Comparison of ENCODE assay signal across 8 cellular contexts in the genomic region with DNA sequence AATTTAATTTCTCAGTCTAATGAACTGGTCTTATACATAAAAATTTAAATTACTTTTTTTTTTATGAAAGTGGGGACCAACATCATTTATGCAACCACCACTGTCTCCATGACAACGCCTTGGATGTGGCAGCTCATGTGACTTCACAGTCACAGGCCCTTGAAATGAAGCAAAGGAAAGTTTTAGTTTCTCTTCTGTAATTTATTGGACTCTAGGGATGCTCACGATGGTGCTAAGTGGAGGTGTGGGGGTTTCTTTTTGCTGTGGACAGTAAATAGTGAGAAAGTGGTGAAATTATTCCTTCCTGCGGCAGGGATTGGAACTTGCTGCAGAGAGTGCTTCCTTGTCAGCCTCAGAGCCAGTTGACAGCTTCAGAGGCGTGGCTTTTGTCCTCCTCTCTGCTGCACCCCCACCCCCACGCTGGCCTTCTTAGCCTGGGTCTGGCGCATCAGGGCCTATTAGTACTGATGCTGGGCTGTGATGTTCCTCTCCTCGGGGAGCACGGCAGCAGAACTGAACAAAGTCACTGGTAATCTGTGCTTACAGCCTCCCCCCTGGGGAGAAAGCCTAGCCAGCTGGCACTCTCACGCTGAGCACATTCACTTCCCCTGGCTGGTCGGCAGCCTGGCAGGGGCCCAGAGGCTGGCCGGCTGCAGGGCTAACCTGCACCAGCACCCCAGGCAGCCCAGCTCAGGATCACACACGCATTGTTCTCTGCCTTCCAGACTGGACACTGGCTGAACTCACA.
DNase-seq lines count a peak whose midpoint lies in the region; ATAC-seq and TF ChIP-seq lines count a peak whose summit lies in the region.

No MANE protein-coding gene starts in this region.

- no peak overlapping the region for H3K4me2 ChIP-seq in DND-41 (ENCODE audit: insufficient read depth, low read length)

- H2AFZ ChIP-seq in DND-41 (ENCODE audit: low read depth, low read length), result no peak overlapping the region

- H3K79me2 ChIP-seq in DND-41 (ENCODE audit: insufficient read depth, low read length), result no peaks in the 10 kb centered on the region

- no peak for TF ChIP-seq CTCF in DND-41 (IDR thresholded peaks at IDR 0.05; ENCODE audit: borderline replicate concordance, extremely low read depth, low read length, poor library complexity, severe bottlenecking)
- no peak for TF ChIP-seq CTCF in astrocyte of the spinal cord (IDR thresholded peaks at IDR 0.05; ENCODE audit: low read depth, low read length)
- no peak for TF ChIP-seq CTCF in thoracic aorta (IDR thresholded peaks at IDR 0.05)
- TF ChIP-seq CTCF in progenitor cell of endocrine pancreas (IDR thresholded peaks at IDR 0.05; ENCODE audit: unreplicated experiment), result no peak
- TF ChIP-seq CTCF in brain microvascular endothelial cell (IDR thresholded peaks at IDR 0.05; ENCODE audit: low read depth, low read length, missing control alignments), result no peak

- peaks cover 24% of the 10 kb centered on the region for H3K27me3 Mint-ChIP-seq in progenitor cell of endocrine pancreas

- no peaks in the 10 kb centered on the region for H3K9me3 Mint-ChIP-seq in progenitor cell of endocrine pancreas (ENCODE audit: low read depth)

- no peak overlapping the region for H3K9ac ChIP-seq in DND-41 (ENCODE audit: low read depth, low read length)

- peaks cover 3% of the 10 kb centered on the region for H3K4me1 Mint-ChIP-seq in progenitor cell of endocrine pancreas (ENCODE audit: low read depth)

- H3K4me1 ChIP-seq in DND-41 (ENCODE audit: insufficient read depth, low read length) (no peaks in the 10 kb centered on the region), thoracic aorta (ENCODE audit: control insufficient read depth in 1 of 2, low read depth in 2 of 2) (peaks cover 0 to 14% of the 10 kb centered on the region in 2 donors)

- H3K9me3 ChIP-seq in DND-41 (ENCODE audit: insufficient read depth, low read length, severe bottlenecking) (no peaks in the 10 kb centered on the region), thoracic aorta (no peaks in the 10 kb centered on the region)

- H3K36me3 ChIP-seq in DND-41 (ENCODE audit: insufficient read depth, low read length) (no peaks in the 10 kb centered on the region), thoracic aorta (no peaks in the 10 kb centered on the region), brain microvascular endothelial cell (replicated peaks) (no peaks in the 10 kb centered on the region)

- H3K4me3 Mint-ChIP-seq in progenitor cell of endocrine pancreas (ENCODE audit: low read depth), result no peak overlapping the region

- no peaks in the 10 kb centered on the region for H3K36me3 Mint-ChIP-seq in progenitor cell of endocrine pancreas (ENCODE audit: insufficient read depth)

- no peak overlapping the region for H3K4me3 ChIP-seq in DND-41 (ENCODE audit: low read depth in 1 of 2, low read length in 2 of 2)
- no peak overlapping the region for H3K4me3 ChIP-seq in astrocyte of the spinal cord (ENCODE audit: low read depth, low read length)
- peak overlapping the region; percentile 48 for H3K4me3 ChIP-seq in thoracic aorta
- no peak overlapping the region for H3K4me3 ChIP-seq in brain microvascular endothelial cell (ENCODE audit: low read depth, low read length)

- H3K27me3 ChIP-seq in DND-41 (ENCODE audit: insufficient read depth, low read length, poor library complexity) (no peaks in the 10 kb centered on the region), thoracic aorta (replicated peaks; ENCODE audit: insufficient read depth) (no peaks in the 10 kb centered on the region), brain microvascular endothelial cell (replicated peaks) (no peaks in the 10 kb centered on the region)

- ATAC-seq in DND-41 (ENCODE audit: insufficient read depth, low read depth) (peak; percentile 42; the same call in 1 of the 3 replicates), thoracic aorta (ENCODE audit: insufficient number of reproducible peaks, low FRiP score, low read depth) (no peak), GM21786 (IDR thresholded peaks at IDR 0.05; ENCODE audit: unreplicated experiment) (no peak)

- in situ Hi-C loops in astrocyte of the spinal cord (cut with HindIII; ENCODE audit: low sequenced_read_pairs) (no loop called here), brain microvascular endothelial cell (cut with HindIII; ENCODE audit: low pct_ligation_motif_present, low sequenced_read_pairs) (no loop called here)

- 0 out of 2 replicates have a peak, but pooled peaks cover 4% of the 10 kb centered on the region for H4K20me1 ChIP-seq in DND-41 (ENCODE audit: insufficient read depth, low read length)

- no peak overlapping the region for H3K27ac Mint-ChIP-seq in progenitor cell of endocrine pancreas

- H3K27ac ChIP-seq in DND-41 (ENCODE audit: low read length) (no peak overlapping the region), thoracic aorta (no peak overlapping the region), brain microvascular endothelial cell (no peak overlapping the region)

- DNase-seq in DND-41, result no peak
- peak; percentile 79 for DNase-seq in NCI-H1436 treated with DMSO at 0.1 percent for 48 hours (lab: John Stamatoyannopoulos, UW)
- DNase-seq in astrocyte of the spinal cord (ENCODE audit: low read depth, low spot score), result peak; percentile 83
- DNase-seq in islet precursor cell, result peak; percentile 61
- DNase-seq in thoracic aorta (ENCODE audit: low spot score), result peak; percentile 46
- no peak for DNase-seq in progenitor cell of endocrine pancreas (ENCODE audit: low spot score, unreplicated experiment)
- DNase-seq in brain microvascular endothelial cell, result no peak

Comparison
In these comparisons a context has a peak if more than half of its experiments do, and no peak if none do; other contexts are left out.
1. DNase-seq: peak in NCI-H1436 treated with DMSO at 0.1 percent for 48 hours (single experiment), astrocyte of the spinal cord (single experiment), islet precursor cell (single experiment) and thoracic aorta (single experiment); none in DND-41 (single experiment), progenitor cell of endocrine pancreas (single experiment) and brain microvascular endothelial cell (single experiment).